8 cellular contexts compared by ENCODE assay signal in the genomic region with DNA sequence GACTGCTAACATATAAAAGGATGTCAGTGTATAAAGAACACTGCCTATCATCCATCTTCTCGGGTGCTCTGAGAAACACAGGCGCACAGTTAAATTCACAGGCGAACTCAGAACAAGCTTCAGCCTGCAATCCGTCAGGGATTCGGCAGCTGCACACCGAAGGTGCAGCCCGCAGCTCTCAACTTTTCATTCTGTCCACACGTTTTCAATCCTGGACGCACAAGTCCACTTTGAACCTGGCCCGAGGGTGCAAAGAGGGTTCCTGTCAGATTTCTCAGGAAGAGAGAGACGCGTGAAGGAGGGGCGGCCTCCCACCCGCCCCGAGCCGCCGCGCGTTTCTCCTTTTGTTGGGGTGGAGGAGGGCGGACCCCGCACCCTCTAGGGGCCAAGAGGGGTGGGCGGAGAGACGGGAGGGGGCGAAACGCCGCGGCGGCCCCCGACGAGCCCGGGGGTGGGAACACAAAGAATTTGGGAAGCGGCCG. TPM values are rescaled to one million over a fixed set of nuclear protein-coding genes. Genes with fewer than 3 reads are reported as not detected.
DNase-seq lines count a peak whose midpoint lies in the region; ATAC-seq and TF ChIP-seq lines count a peak whose summit lies in the region.

No MANE protein-coding gene starts in this region.

- H3K27ac ChIP-seq in 22Rv1 (peak overlapping the region; percentile 73), muscle layer of colon (ENCODE audit: low read depth, low read length) (peak overlapping the region; percentile 65), testis (peak overlapping the region; percentile 93 to 94)

- DNase-seq in GM13976 (ENCODE audit: low spot score) = peak; percentile 56
- peak; percentile 31 for DNase-seq in NCI-H1694 treated with DMSO at 0.1 percent for 48 hours (lab: John Stamatoyannopoulos, UW)
- peak; percentile 27 for DNase-seq in activated CD8-positive, alpha-beta memory T cell treated with anti-CD3 and anti-CD28 coated beads, Interleukin-2, amount 50 U/mL, for 4 hours
- peak; percentile 55 for DNase-seq in testis

- H3K4me1 ChIP-seq in muscle layer of colon (ENCODE audit: insufficient read depth, low read length) (peaks cover 41% of the 10 kb centered on the region), testis (peaks cover 32% of the 10 kb centered on the region)

- in situ Hi-C loops in GM13976 (cut with MboI; ENCODE audit: low sequenced_read_pairs, unreplicated experiment) = no loop called here

- ATAC-seq in HG02852 (IDR thresholded peaks at IDR 0.05; ENCODE audit: unreplicated experiment) = peak; percentile 40
- ATAC-seq in esophagus mucosa = peak; percentile 33

- intact Hi-C loops in testis (cut with DNase I; ENCODE audit: low total_unique reads) = no loop called here

- H3K36me3 ChIP-seq in muscle layer of colon (ENCODE audit: insufficient read depth, low read length) (no peaks in the 10 kb centered on the region), testis (ENCODE audit: low read depth, missing control alignments) (no peaks in the 10 kb centered on the region)

- H3K4me3 ChIP-seq in muscle layer of colon (ENCODE audit: low read depth in 1 of 2, low read length in 2 of 2) (peak overlapping the region; percentile 68 to 73), testis (peak overlapping the region; percentile 93 to 96)

- H3K9me3 ChIP-seq in muscle layer of colon (ENCODE audit: low read length) = no peaks in the 10 kb centered on the region
- H3K9me3 ChIP-seq in testis = no peaks in the 10 kb centered on the region

- peak overlapping the region; percentile 46 for H3K9ac ChIP-seq in muscle layer of colon (ENCODE audit: low read length)

- 1% methylated on average over 21 to 32 of the region's 33 CpGs for WGBS in testis, 2 donors

- no peaks in the 10 kb centered on the region for H3K27me3 ChIP-seq in muscle layer of colon (ENCODE audit: control insufficient read depth in 1 of 2, insufficient read depth in 2 of 2, low read length in 2 of 2)
- H3K27me3 ChIP-seq in testis = no peaks in the 10 kb centered on the region

- TF ChIP-seq CTCF in 22Rv1 (IDR thresholded peaks at IDR 0.05) (no peak), GM13976 (IDR thresholded peaks at IDR 0.05; ENCODE audit: borderline replicate concordance, control extremely low read depth, extremely low read depth, insufficient read depth, missing control alignments) (no peak), testis (IDR thresholded peaks at IDR 0.05) (no peak)

- TF ChIP-seq POLR2A in testis (IDR thresholded peaks at IDR 0.05) = no peak

RNA-seq across cellular contexts. Expression of gene DOCK7, which starts 0.7 kb away (rescaled TPM):
- total RNA-seq in esophagus mucosa (15.6 TPM), testis (100 to 1,000 TPM in 1 of 2 donors, 10 to 100 TPM in 1; 94.3 to 122 TPM)
- 42.2 TPM for polyA plus RNA-seq in testis (ENCODE audit: insufficient read depth, low read depth, low replicate concordance)

Comparison
In these comparisons a context has a peak if more than half of its experiments do, and no peak if none do; other contexts are left out.
1. Peak in every context shown above with its lines: DNase-seq, ATAC-seq, H3K4me3 ChIP-seq and H3K27ac ChIP-seq.